Comparison of ENCODE assay signal across 11 cellular contexts in the genomic region with DNA sequence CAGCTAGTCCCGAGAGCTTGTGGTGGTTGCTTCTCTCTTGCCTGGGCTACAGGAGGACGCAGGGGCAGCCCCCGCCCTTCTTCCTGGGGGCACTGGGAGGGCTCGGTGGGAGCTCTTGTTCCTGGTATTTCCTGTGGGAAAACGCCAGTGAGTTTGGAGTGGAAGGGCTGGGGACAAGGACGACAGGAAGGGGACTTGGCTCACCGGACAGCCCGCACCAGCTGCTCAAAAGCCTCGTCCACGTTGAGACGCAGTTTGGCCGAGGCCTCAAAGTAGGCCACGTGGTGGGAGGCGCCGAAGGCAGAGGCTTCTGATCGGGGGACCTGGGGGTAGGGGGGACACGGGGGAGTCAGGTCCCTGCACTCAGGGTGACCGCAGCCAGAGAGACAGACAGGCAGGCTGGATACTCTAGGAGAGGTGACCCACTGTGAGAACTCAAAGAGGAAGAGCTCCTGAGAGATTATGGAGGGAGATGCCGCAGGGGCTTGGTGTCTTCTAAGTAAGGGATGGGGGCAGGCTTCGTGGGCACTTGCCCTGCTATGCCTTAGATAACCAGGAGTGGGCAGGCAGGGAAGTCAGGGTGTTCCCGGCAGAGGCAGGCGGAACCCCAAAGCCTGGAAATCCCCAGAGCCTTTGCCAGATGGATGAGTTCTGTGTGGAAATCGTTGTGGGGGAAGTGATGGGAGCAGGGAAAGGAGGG. TPM values are rescaled to one million over a fixed set of nuclear protein-coding genes. Genes with fewer than 3 reads are reported as not detected.
DNase-seq lines count a peak whose midpoint lies in the region; ATAC-seq and TF ChIP-seq lines count a peak whose summit lies in the region.
"Had no signal": no experiment of that assay in that cellular context is flagged by ENCODE, and none has a peak within 500 bp of the region (broad histone marks: within the 10 kb centered on the region; RNA-seq: fewer than 3 reads in every experiment).

No MANE protein-coding gene starts in this region.

- POLR2A ChIA-PET in OCI-LY7 (lab: Charles Lee), result no interaction called here

- no peak overlapping the region for H3K27ac Mint-ChIP-seq in neural crest cell (ENCODE audit: unreplicated experiment)

- H3K79me2 ChIP-seq in OCI-LY7 (ENCODE audit: insufficient read depth, low read depth, low read length), result no peaks in the 10 kb centered on the region

- no TSS peak for BruUV-seq in OCI-LY7 (replicated peaks; lab: Mats Ljungman, UMichigan)

- H3K9me2 ChIP-seq in OCI-LY7 (ENCODE audit: insufficient read depth, low read length), result no peaks in the 10 kb centered on the region

- H3K4me3 Mint-ChIP-seq in neural crest cell, result peak overlapping the region; percentile 81

- H3K9ac ChIP-seq in endocrine pancreas (ENCODE audit: control insufficient read depth, insufficient read depth, low read length), result peak overlapping the region; percentile 27

- no peaks in the 10 kb centered on the region for H3K36me3 Mint-ChIP-seq in neural crest cell (ENCODE audit: low read depth)

- H3K4me1 Mint-ChIP-seq in neural crest cell, result peaks cover 50% of the 10 kb centered on the region

- no peak overlapping the region for H3K27ac ChIP-seq in OCI-LY7 (ENCODE audit: low read depth, low read length, poor library complexity, severe bottlenecking)

- no peaks in the 10 kb centered on the region for H3K4me1 ChIP-seq in endocrine pancreas (ENCODE audit: control insufficient read depth, insufficient read depth, low read length)
- H3K4me1 ChIP-seq in OCI-LY7 (ENCODE audit: insufficient read depth, low read length, poor library complexity, severe bottlenecking), result peaks cover 7% of the 10 kb centered on the region

- CTCF ChIA-PET in OCI-LY7 (lab: Charles Lee; ENCODE audit: unreplicated experiment), result no interaction called here

- H3K36me3 ChIP-seq in endocrine pancreas (ENCODE audit: control insufficient read depth, insufficient read depth, low read length), result no peaks in the 10 kb centered on the region
- no peaks in the 10 kb centered on the region for H3K36me3 ChIP-seq in OCI-LY7 (ENCODE audit: insufficient read depth, low read length)

- DNase-seq in AG10803 (ENCODE audit: low read depth) (peak; percentile 33), M059J (ENCODE audit: low read depth) (peak; percentile 29), neural crest cell (ENCODE audit: low read depth, low spot score) (no peak), left colon (no peak), OCI-LY7 (ENCODE audit: low spot score) (no peak)
- no peak for DNase-seq in stimulated activated CD4-positive, alpha-beta T cell treated with anti-CD3 and anti-CD28 coated beads, Interleukin-4, amount 100 ng/mL, for 4 hours
- DNase-seq: activated CD8-positive, alpha-beta memory T cell treated with anti-CD3 and anti-CD28 coated beads, Interleukin-2, amount 50 U/mL, for 48 hours; NCI-H446; stimulated activated CD4-positive, alpha-beta T cell treated with anti-CD3 and anti-CD28 coated beads, Interleukin-2, amount 100 ng/mL, for 24 hours had no signal

- H3K9me3 Mint-ChIP-seq in neural crest cell, result no peaks in the 10 kb centered on the region

- H3K9me3 ChIP-seq in endocrine pancreas (ENCODE audit: control insufficient read depth, low read length), result no peaks in the 10 kb centered on the region
- H3K9me3 ChIP-seq in OCI-LY7 (ENCODE audit: low read length), result no peaks in the 10 kb centered on the region

- H2AFZ ChIP-seq in OCI-LY7 (ENCODE audit: low read length), result no peak overlapping the region

- intact Hi-C loops in left colon (cut with DNase I, micrococcal nuclease) (loop anchor here in 1 of 2 donors (5.0 kb wide), 1 partner anchor 43 kb away; a partner anchor contains a TSS), OCI-LY7 (cut with micrococcal nuclease; ENCODE audit: unreplicated experiment) (no loop called here)

- ATAC-seq in HG03095 (IDR thresholded peaks at IDR 0.05; ENCODE audit: unreplicated experiment) (no peak), left colon (no peak)

- no peaks in the 10 kb centered on the region for H4K20me1 ChIP-seq in OCI-LY7 (ENCODE audit: insufficient read depth, low read length)

- H3K4me3 ChIP-seq in AG10803 (ENCODE audit: low read length) (no peak overlapping the region), endocrine pancreas (ENCODE audit: control insufficient read depth, insufficient read depth, low read length) (no peak overlapping the region), OCI-LY7 (ENCODE audit: low read depth, low read length, poor library complexity, severe bottlenecking) (no peak overlapping the region)

- no peaks in the 10 kb centered on the region for H3K27me3 ChIP-seq in endocrine pancreas (ENCODE audit: control insufficient read depth, insufficient read depth, low read length)

- TF ChIP-seq CTCF in AG10803 (conservative IDR thresholded peaks at IDR 0.05; ENCODE audit: low read length), result peak; percentile 19
- no peak for TF ChIP-seq CTCF in neural crest cell (conservative IDR thresholded peaks at IDR 0.05)
- TF ChIP-seq CTCF in OCI-LY7 (conservative IDR thresholded peaks at IDR 0.05; ENCODE audit: low read length), result no peak

- H3K4me2 ChIP-seq in OCI-LY7 (ENCODE audit: low read length), result no peak overlapping the region

- H3K27me3 Mint-ChIP-seq in neural crest cell (ENCODE audit: low read depth), result peaks cover 52% of the 10 kb centered on the region

RNA-seq across cellular contexts. Expression of a gene that starts 4.3 kb away (rescaled TPM):
- 28.9 and 43.3 TPM in 2 replicates for total RNA-seq in M059J (2014; rRNA removed; shearing (Covaris generic))
- total RNA-seq in neural crest cell (1.2 and 2.3 TPM in 2 replicates), left colon (10 to 100 TPM; 41.7 to 76.6 TPM), OCI-LY7 (2022) (5.4 and 5.5 TPM in 2 replicates)
- 3.4 and 4.7 TPM in 2 replicates for total RNA-seq in OCI-LY7 (2014; rRNA removed; shearing (Covaris generic))

RNA-seq across cellular contexts. Expression of a gene that starts 6.3 kb away (rescaled TPM):
- 9.9 and 26.5 TPM in 2 replicates for total RNA-seq in M059J (2014; rRNA removed; shearing (Covaris generic))
- 89.6 and 91.9 TPM in 2 replicates for total RNA-seq in neural crest cell
- 10 to 100 TPM; 60.9 to 62.7 TPM for total RNA-seq in left colon
- 12.4 and 15.0 TPM in 2 replicates for total RNA-seq in OCI-LY7 (2014; rRNA removed; shearing (Covaris generic))
- total RNA-seq in OCI-LY7 (2022), result 43.4 and 44.0 TPM in 2 replicates

RNA-seq across cellular contexts. Expression of a gene that starts 30.0 kb away (rescaled TPM):
- total RNA-seq in M059J (2014; rRNA removed; shearing (Covaris generic)), result 146 and 186 TPM in 2 replicates
- total RNA-seq in neural crest cell, result 70.0 and 76.0 TPM in 2 replicates
- total RNA-seq in left colon, result 10 to 100 TPM; 69.0 to 83.1 TPM
- total RNA-seq in OCI-LY7 (2014; rRNA removed; shearing (Covaris generic)), result 116 and 117 TPM in 2 replicates
- 96.6 and 98.5 TPM in 2 replicates for total RNA-seq in OCI-LY7 (2022)

RNA-seq across cellular contexts. Expression of a gene that starts 30.1 kb away (rescaled TPM):
- total RNA-seq in M059J (2014; rRNA removed; shearing (Covaris generic)), result 6.3 and 14.1 TPM in 2 replicates
- total RNA-seq in neural crest cell (92.4 and 99.5 TPM in 2 replicates), left colon (10 to 100 TPM; 13.8 to 14.9 TPM), OCI-LY7 (2022) (65.4 and 75.5 TPM in 2 replicates)
- total RNA-seq in OCI-LY7 (2014; rRNA removed; shearing (Covaris generic)), result 38.9 and 41.3 TPM in 2 replicates

RNA-seq across cellular contexts. Expression of a gene that starts 41.4 kb away (rescaled TPM):
- 208 and 209 TPM in 2 replicates for total RNA-seq in M059J (2014; rRNA removed; shearing (Covaris generic))
- total RNA-seq in neural crest cell, result 454 and 470 TPM in 2 replicates
- 10 to 100 TPM; 66.7 to 83.9 TPM for total RNA-seq in left colon
- 403 and 412 TPM in 2 replicates for total RNA-seq in OCI-LY7 (2014; rRNA removed; shearing (Covaris generic))
- total RNA-seq in OCI-LY7 (2022), result 266 and 285 TPM in 2 replicates

Comparison
In these comparisons a context has a peak if more than half of its experiments do, and no peak if none do; other contexts are left out.
1. DNase-seq: peak in AG10803 (single experiment) and M059J (single experiment); none in neural crest cell (single experiment), stimulated activated CD4-positive, alpha-beta T cell treated with anti-CD3 and anti-CD28 coated beads, Interleukin-4, amount 100 ng/mL, for 4 hours (0 of 2), left colon (0 of 2) and OCI-LY7 (single experiment).